Comparison of ENCODE assay signal across 14 cellular contexts in the genomic region with DNA sequence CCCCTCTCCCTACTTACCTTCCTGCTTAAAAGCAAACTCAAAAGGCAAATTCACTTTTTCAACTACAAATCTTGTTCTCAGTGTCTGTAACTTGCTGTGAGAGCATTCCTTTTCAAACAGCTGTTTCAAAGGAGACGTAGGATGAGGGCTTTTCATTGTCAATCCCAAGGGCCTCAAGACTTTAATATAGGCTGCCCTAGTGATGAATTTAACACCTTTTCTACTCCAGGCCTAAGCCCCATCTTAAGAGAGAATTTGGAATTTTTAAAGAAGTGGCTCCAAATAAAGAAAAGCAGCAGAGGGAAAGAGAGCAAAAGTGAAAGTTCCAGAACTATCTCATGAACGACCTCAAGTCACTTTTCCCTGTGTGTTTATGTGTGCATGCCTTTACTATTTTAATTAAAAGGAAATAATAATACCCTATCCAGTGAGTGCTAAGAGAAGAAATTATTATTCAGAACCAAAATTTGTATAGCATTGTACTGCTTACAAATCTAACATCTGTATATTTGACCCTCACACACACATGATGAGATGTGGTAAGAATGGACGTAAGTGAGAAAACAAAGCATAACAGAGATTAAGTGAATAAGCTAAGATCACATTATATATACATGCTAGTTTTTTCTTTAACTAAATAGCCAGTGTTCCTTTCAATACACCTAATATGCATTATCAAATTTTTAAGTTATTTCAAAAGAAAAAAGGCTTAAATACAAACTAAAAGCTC.
DNase-seq lines count a peak whose midpoint lies in the region; ATAC-seq and TF ChIP-seq lines count a peak whose summit lies in the region.
"Had no signal": no experiment of that assay in that cellular context is flagged by ENCODE, and none has a peak within 500 bp of the region (broad histone marks: within the 10 kb centered on the region; RNA-seq: fewer than 3 reads in every experiment).

No MANE protein-coding gene starts in this region.

- no peak for ATAC-seq in thoracic aorta (ENCODE audit: insufficient number of reproducible peaks, low FRiP score, low read depth)
- no peak for ATAC-seq in T-helper 17 cell

- peak; percentile 34 to 63 for DNase-seq in cardiac fibroblast (ENCODE audit: low read depth in 2 of 2)
- peak; percentile 45 for DNase-seq in mesenchymal stem cell
- no peak for DNase-seq in thoracic aorta (ENCODE audit: low spot score)
- DNase-seq in NCI-H524 (lab: John Stamatoyannopoulos, UW): no peak
- no peak for DNase-seq in inferior parietal cortex (ENCODE audit: extremely low spot score)
- DNase-seq in AG20443 (ENCODE audit: low spot score): no peak
- no peak for DNase-seq in T-helper 17 cell
- DNase-seq: Kasumi-1; NCI-H510A; stimulated activated CD4-positive, alpha-beta T cell treated with anti-CD3 and anti-CD28 coated beads, Interleukin-1b, Interleukin-23, amount 100 ng/mL, for 48 hours had no signal

- peak overlapping the region in 1 of 2 experiments; percentile 21 for H3K18ac ChIP-seq in mesenchymal stem cell (ENCODE audit: low read depth in 1 of 2, low read length in 2 of 2)

- H3K4me3 ChIP-seq in HUES6 (ENCODE audit: low read depth, low read length) (no peak overlapping the region), cardiac fibroblast (replicated peaks in 1 of 2; ENCODE audit: low read depth in 2 of 2, low read length in 2 of 2) (peak overlapping the region in 1 of 2 donors; percentile 20), mesenchymal stem cell (ENCODE audit: insufficient read depth in 1 of 2, low read depth in 1 of 2, low read length in 2 of 2) (peak overlapping the region in 1 of 2 experiments; percentile 71), thoracic aorta (peak overlapping the region; percentile 48)
- H3K4me3 ChIP-seq: SK-N-MC had no signal

- no peak overlapping the region for H2BK15ac ChIP-seq in mesenchymal stem cell (ENCODE audit: low read depth, poor library complexity, severe bottlenecking)

- no peaks in the 10 kb centered on the region for H3K36me3 Mint-ChIP-seq in T-helper 17 cell (ENCODE audit: low read depth)
- H3K36me3 Mint-ChIP-seq: activated naive CD4-positive, alpha-beta T cell treated with anti-CD3 and anti-CD28 coated beads, Interleukin-2, amount 50 U/mL, for 24 hours; memory B cell had no signal

- H2BK120ac ChIP-seq in mesenchymal stem cell (ENCODE audit: low read depth, low read length): no peak overlapping the region

- H3K23ac ChIP-seq in mesenchymal stem cell (ENCODE audit: low read length in 2 of 2): no peak overlapping the region

- no peak overlapping the region for H4K91ac ChIP-seq in mesenchymal stem cell (ENCODE audit: low read length)

- H3K27ac ChIP-seq in HUES6 (ENCODE audit: low read depth, low read length) (peak overlapping the region; percentile 61; the same call in 1 of the 2 replicates), mesenchymal stem cell (ENCODE audit: low read length, poor library complexity, severe bottlenecking) (peak overlapping the region; percentile 94), thoracic aorta (peak overlapping the region; percentile 85 to 91)

- H3K4me2 ChIP-seq in mesenchymal stem cell (ENCODE audit: low read length, poor library complexity, severe bottlenecking): peak overlapping the region; percentile 22

- H3K27me3 ChIP-seq in HUES6 (ENCODE audit: control insufficient read depth, insufficient read depth, low read length): no peaks in the 10 kb centered on the region
- no peaks in the 10 kb centered on the region for H3K27me3 ChIP-seq in mesenchymal stem cell (ENCODE audit: control insufficient read depth in 1 of 2, insufficient read depth in 1 of 2, low read length in 2 of 2)
- H3K27me3 ChIP-seq in thoracic aorta (replicated peaks; ENCODE audit: insufficient read depth): no peaks in the 10 kb centered on the region

- no peaks in the 10 kb centered on the region for H3K27me3 Mint-ChIP-seq in T-helper 17 cell
- H3K27me3 Mint-ChIP-seq: activated naive CD4-positive, alpha-beta T cell treated with anti-CD3 and anti-CD28 coated beads, Interleukin-2, amount 50 U/mL, for 24 hours; memory B cell had no signal

- WGBS in mesenchymal stem cell: 0% methylated on average over 1 of the region's 3 CpGs

- H3K79me1 ChIP-seq in mesenchymal stem cell (replicated peaks; ENCODE audit: low read length, poor library complexity, severe bottlenecking): no peaks in the 10 kb centered on the region

- no peak overlapping the region for H3K27ac Mint-ChIP-seq in T-helper 17 cell
- H3K27ac Mint-ChIP-seq: activated naive CD4-positive, alpha-beta T cell treated with anti-CD3 and anti-CD28 coated beads, Interleukin-2, amount 50 U/mL, for 24 hours; memory B cell had no signal

- no peak overlapping the region for H4K8ac ChIP-seq in mesenchymal stem cell (ENCODE audit: low read length)

- no peak overlapping the region for H3K4me3 Mint-ChIP-seq in T-helper 17 cell
- H3K4me3 Mint-ChIP-seq: activated naive CD4-positive, alpha-beta T cell treated with anti-CD3 and anti-CD28 coated beads, Interleukin-2, amount 50 U/mL, for 24 hours; memory B cell had no signal

- TF ChIP-seq CTCF in cardiac fibroblast (IDR thresholded peaks at IDR 0.05; ENCODE audit: low read depth, low read length) (no peak), thoracic aorta (IDR thresholded peaks at IDR 0.05) (no peak)

- no peak overlapping the region for H2AFZ ChIP-seq in mesenchymal stem cell (ENCODE audit: low read depth, low read length)

- H3K4ac ChIP-seq in mesenchymal stem cell (ENCODE audit: low read depth in 1 of 2, low read length in 2 of 2): peak overlapping the region in 1 of 2 experiments; percentile 41

- H3K14ac ChIP-seq in mesenchymal stem cell (ENCODE audit: low read length in 2 of 2): no peak overlapping the region

- no peaks in the 10 kb centered on the region for H3K4me1 Mint-ChIP-seq in T-helper 17 cell
- H3K4me1 Mint-ChIP-seq: activated naive CD4-positive, alpha-beta T cell treated with anti-CD3 and anti-CD28 coated beads, Interleukin-2, amount 50 U/mL, for 24 hours; memory B cell had no signal

- peaks cover 7% of the 10 kb centered on the region for H3K4me1 ChIP-seq in HUES6 (ENCODE audit: control insufficient read depth, insufficient read depth, low read length)
- H3K4me1 ChIP-seq in mesenchymal stem cell (ENCODE audit: control insufficient read depth, insufficient read depth, low read depth, low read length): no peaks in the 10 kb centered on the region
- peaks cover 4 to 19% of the 10 kb centered on the region in 2 donors for H3K4me1 ChIP-seq in thoracic aorta (ENCODE audit: control insufficient read depth in 1 of 2, low read depth in 2 of 2)

- no peaks in the 10 kb centered on the region for H3K36me3 ChIP-seq in HUES6 (ENCODE audit: control insufficient read depth, insufficient read depth, low read length)
- no peaks in the 10 kb centered on the region for H3K36me3 ChIP-seq in mesenchymal stem cell (ENCODE audit: control insufficient read depth in 1 of 2, insufficient read depth in 2 of 2, low read depth in 1 of 2, low read length in 2 of 2)
- no peaks in the 10 kb centered on the region for H3K36me3 ChIP-seq in thoracic aorta

- no peaks in the 10 kb centered on the region for H3K9me3 ChIP-seq in HUES6 (ENCODE audit: control insufficient read depth, insufficient read depth, low read depth, low read length)
- H3K9me3 ChIP-seq in mesenchymal stem cell (ENCODE audit: control insufficient read depth, low read length): no peaks in the 10 kb centered on the region
- H3K9me3 ChIP-seq in thoracic aorta: no peaks in the 10 kb centered on the region
- H3K9me3 ChIP-seq in T-helper 17 cell (ENCODE audit: control insufficient read depth, low read length, poor library complexity, severe bottlenecking): peaks cover 2% of the 10 kb centered on the region

- H3K9ac ChIP-seq in HUES6 (ENCODE audit: low read length) (no peak overlapping the region), mesenchymal stem cell (ENCODE audit: low read length) (peak overlapping the region; percentile 96)

- H2AK5ac ChIP-seq in mesenchymal stem cell (ENCODE audit: low read length, severe bottlenecking): no peak overlapping the region

- H2BK5ac ChIP-seq in mesenchymal stem cell (ENCODE audit: low read depth, low read length, poor library complexity, severe bottlenecking): peak overlapping the region; percentile 96

- H2BK12ac ChIP-seq in mesenchymal stem cell (ENCODE audit: low read length in 2 of 2): no peak overlapping the region

Comparison
In these comparisons a context has a peak if more than half of its experiments do, and no peak if none do; other contexts are left out.
1. DNase-seq: peak in cardiac fibroblast (2 of 2) and mesenchymal stem cell (single experiment); none in thoracic aorta (single experiment), NCI-H524 (0 of 2), inferior parietal cortex (single experiment), AG20443 (single experiment) and T-helper 17 cell (0 of 3).
2. Peak in every context shown above with its lines, with median percentiles within 50 percentile points of each other: H3K27ac ChIP-seq.